In the genomic region with DNA sequence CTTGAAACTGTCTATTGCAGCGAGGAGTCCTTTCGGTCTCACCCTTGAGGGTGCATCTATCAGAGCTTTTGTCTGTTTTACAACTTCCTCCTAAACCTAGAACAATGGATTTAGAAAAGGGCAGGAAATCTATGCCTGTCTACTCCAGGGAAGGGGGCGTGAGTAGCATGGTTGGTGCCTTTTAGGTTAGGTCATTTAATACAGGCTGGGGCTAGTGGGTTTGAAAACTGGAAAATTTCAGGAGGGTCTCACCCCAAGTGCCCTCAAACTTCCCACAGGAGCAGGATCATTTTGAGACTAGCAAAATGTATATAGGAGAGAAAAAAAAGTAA, we compare ENCODE assay signal across 3 cellular contexts.
A peak's percentile ranks its signal among the peaks of the same experiment; 100 is the strongest.
TF ChIP-seq lines count a peak whose summit lies in the region.

No MANE protein-coding gene starts in this region.

TF ChIP-seq in A549, 52 proteins besides CTCF, POLR2A, EP300 and RAD21:
- no peak for TF ChIP-seq GATA3 (IDR thresholded peaks at IDR 0.05; ENCODE audit: borderline replicate concordance)
- TF ChIP-seq JUN (IDR thresholded peaks at IDR 0.05) = 0 out of 5 replicates have a peak, but pooled peaks of 1 of the 2 experiments have one; percentile 18

TF ChIP-seq in HCT116, 20 proteins besides CTCF, POLR2A, EP300 and RAD21 (continued from another document):
- TF ChIP-seq ELF1 (IDR thresholded peaks at IDR 0.05; ENCODE audit: borderline replicate concordance, low read depth) = no peak
- TF ChIP-seq, protein P1, sequence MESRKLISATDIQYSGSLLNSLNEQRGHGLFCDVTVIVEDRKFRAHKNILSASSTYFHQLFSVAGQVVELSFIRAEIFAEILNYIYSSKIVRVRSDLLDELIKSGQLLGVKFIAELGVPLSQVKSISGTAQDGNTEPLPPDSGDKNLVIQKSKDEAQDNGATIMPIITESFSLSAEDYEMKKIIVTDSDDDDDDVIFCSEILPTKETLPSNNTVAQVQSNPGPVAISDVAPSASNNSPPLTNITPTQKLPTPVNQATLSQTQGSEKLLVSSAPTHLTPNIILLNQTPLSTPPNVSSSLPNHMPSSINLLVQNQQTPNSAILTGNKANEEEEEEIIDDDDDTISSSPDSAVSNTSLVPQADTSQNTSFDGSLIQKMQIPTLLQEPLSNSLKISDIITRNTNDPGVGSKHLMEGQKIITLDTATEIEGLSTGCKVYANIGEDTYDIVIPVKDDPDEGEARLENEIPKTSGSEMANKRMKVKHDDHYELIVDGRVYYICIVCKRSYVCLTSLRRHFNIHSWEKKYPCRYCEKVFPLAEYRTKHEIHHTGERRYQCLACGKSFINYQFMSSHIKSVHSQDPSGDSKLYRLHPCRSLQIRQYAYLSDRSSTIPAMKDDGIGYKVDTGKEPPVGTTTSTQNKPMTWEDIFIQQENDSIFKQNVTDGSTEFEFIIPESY (IDR thresholded peaks at IDR 0.05; ENCODE audit: extremely low read depth, insufficient replicate concordance, low read length) = no peak
- TF ChIP-seq ZNF274 (IDR thresholded peaks at IDR 0.05; ENCODE audit: low read depth, low read length) = no peak
- TF ChIP-seq EZH2phosphoT487 (IDR thresholded peaks at IDR 0.05; ENCODE audit: borderline replicate concordance) = no peak
- no peak for TF ChIP-seq CEBPB (IDR thresholded peaks at IDR 0.05; ENCODE audit: low read depth)
- no peak for TF ChIP-seq FOSL1 (IDR thresholded peaks at IDR 0.05; ENCODE audit: low read depth)
- no peak for TF ChIP-seq SIN3A (IDR thresholded peaks at IDR 0.05; ENCODE audit: low read depth)

TF ChIP-seq in WTC11, 78 proteins besides CTCF, POLR2A, EP300 and RAD21 (continued from another document):
- TF ChIP-seq RORB (CRISPR knock-in tag; IDR thresholded peaks at IDR 0.05) (no peak), SMAD3 (CRISPR knock-in tag; IDR thresholded peaks at IDR 0.05; ENCODE audit: borderline replicate concordance) (no peak), MXD4 (CRISPR knock-in tag; IDR thresholded peaks at IDR 0.05; ENCODE audit: borderline replicate concordance) (no peak), NFE2L1 (CRISPR knock-in tag; IDR thresholded peaks at IDR 0.05) (no peak), TEAD1 (CRISPR knock-in tag; IDR thresholded peaks at IDR 0.05) (no peak), IRF2 (CRISPR knock-in tag; IDR thresholded peaks at IDR 0.05; ENCODE audit: borderline replicate concordance, low read depth) (no peak), JAZF1 (CRISPR knock-in tag; IDR thresholded peaks at IDR 0.05) (no peak), FOXK1 (CRISPR knock-in tag; IDR thresholded peaks at IDR 0.05) (no peak), ZNF263 (CRISPR knock-in tag; IDR thresholded peaks at IDR 0.05; ENCODE audit: low read depth) (no peak), FOXP1 (CRISPR knock-in tag; IDR thresholded peaks at IDR 0.05; ENCODE audit: borderline replicate concordance) (no peak)
- TF ChIP-seq, protein P2, sequence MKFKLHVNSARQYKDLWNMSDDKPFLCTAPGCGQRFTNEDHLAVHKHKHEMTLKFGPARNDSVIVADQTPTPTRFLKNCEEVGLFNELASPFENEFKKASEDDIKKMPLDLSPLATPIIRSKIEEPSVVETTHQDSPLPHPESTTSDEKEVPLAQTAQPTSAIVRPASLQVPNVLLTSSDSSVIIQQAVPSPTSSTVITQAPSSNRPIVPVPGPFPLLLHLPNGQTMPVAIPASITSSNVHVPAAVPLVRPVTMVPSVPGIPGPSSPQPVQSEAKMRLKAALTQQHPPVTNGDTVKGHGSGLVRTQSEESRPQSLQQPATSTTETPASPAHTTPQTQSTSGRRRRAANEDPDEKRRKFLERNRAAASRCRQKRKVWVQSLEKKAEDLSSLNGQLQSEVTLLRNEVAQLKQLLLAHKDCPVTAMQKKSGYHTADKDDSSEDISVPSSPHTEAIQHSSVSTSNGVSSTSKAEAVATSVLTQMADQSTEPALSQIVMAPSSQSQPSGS (CRISPR knock-in tag; IDR thresholded peaks at IDR 0.05; ENCODE audit: borderline replicate concordance, low read depth) = no peak
- TF ChIP-seq, protein P3, sequence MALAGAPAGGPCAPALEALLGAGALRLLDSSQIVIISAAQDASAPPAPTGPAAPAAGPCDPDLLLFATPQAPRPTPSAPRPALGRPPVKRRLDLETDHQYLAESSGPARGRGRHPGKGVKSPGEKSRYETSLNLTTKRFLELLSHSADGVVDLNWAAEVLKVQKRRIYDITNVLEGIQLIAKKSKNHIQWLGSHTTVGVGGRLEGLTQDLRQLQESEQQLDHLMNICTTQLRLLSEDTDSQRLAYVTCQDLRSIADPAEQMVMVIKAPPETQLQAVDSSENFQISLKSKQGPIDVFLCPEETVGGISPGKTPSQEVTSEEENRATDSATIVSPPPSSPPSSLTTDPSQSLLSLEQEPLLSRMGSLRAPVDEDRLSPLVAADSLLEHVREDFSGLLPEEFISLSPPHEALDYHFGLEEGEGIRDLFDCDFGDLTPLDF (CRISPR knock-in tag; IDR thresholded peaks at IDR 0.05) = no peak
- TF ChIP-seq, protein P4, sequence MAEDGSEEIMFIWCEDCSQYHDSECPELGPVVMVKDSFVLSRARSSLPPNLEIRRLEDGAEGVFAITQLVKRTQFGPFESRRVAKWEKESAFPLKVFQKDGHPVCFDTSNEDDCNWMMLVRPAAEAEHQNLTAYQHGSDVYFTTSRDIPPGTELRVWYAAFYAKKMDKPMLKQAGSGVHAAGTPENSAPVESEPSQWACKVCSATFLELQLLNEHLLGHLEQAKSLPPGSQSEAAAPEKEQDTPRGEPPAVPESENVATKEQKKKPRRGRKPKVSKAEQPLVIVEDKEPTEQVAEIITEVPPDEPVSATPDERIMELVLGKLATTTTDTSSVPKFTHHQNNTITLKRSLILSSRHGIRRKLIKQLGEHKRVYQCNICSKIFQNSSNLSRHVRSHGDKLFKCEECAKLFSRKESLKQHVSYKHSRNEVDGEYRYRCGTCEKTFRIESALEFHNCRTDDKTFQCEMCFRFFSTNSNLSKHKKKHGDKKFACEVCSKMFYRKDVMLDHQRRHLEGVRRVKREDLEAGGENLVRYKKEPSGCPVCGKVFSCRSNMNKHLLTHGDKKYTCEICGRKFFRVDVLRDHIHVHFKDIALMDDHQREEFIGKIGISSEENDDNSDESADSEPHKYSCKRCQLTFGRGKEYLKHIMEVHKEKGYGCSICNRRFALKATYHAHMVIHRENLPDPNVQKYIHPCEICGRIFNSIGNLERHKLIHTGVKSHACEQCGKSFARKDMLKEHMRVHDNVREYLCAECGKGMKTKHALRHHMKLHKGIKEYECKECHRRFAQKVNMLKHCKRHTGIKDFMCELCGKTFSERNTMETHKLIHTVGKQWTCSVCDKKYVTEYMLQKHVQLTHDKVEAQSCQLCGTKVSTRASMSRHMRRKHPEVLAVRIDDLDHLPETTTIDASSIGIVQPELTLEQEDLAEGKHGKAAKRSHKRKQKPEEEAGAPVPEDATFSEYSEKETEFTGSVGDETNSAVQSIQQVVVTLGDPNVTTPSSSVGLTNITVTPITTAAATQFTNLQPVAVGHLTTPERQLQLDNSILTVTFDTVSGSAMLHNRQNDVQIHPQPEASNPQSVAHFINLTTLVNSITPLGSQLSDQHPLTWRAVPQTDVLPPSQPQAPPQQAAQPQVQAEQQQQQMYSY (CRISPR knock-in tag; IDR thresholded peaks at IDR 0.05) = no peak
- TF ChIP-seq, protein P5, sequence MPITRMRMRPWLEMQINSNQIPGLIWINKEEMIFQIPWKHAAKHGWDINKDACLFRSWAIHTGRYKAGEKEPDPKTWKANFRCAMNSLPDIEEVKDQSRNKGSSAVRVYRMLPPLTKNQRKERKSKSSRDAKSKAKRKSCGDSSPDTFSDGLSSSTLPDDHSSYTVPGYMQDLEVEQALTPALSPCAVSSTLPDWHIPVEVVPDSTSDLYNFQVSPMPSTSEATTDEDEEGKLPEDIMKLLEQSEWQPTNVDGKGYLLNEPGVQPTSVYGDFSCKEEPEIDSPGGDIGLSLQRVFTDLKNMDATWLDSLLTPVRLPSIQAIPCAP (CRISPR knock-in tag; IDR thresholded peaks at IDR 0.05) = no peak
- TF ChIP-seq, protein P6, sequence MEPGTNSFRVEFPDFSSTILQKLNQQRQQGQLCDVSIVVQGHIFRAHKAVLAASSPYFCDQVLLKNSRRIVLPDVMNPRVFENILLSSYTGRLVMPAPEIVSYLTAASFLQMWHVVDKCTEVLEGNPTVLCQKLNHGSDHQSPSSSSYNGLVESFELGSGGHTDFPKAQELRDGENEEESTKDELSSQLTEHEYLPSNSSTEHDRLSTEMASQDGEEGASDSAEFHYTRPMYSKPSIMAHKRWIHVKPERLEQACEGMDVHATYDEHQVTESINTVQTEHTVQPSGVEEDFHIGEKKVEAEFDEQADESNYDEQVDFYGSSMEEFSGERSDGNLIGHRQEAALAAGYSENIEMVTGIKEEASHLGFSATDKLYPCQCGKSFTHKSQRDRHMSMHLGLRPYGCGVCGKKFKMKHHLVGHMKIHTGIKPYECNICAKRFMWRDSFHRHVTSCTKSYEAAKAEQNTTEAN (CRISPR knock-in tag; IDR thresholded peaks at IDR 0.05) = no peak
- TF ChIP-seq, protein P7, sequence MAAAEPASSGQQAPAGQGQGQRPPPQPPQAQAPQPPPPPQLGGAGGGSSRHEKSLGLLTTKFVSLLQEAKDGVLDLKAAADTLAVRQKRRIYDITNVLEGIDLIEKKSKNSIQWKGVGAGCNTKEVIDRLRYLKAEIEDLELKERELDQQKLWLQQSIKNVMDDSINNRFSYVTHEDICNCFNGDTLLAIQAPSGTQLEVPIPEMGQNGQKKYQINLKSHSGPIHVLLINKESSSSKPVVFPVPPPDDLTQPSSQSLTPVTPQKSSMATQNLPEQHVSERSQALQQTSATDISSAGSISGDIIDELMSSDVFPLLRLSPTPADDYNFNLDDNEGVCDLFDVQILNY (CRISPR knock-in tag; IDR thresholded peaks at IDR 0.05) = no peak
- TF ChIP-seq, protein P8, sequence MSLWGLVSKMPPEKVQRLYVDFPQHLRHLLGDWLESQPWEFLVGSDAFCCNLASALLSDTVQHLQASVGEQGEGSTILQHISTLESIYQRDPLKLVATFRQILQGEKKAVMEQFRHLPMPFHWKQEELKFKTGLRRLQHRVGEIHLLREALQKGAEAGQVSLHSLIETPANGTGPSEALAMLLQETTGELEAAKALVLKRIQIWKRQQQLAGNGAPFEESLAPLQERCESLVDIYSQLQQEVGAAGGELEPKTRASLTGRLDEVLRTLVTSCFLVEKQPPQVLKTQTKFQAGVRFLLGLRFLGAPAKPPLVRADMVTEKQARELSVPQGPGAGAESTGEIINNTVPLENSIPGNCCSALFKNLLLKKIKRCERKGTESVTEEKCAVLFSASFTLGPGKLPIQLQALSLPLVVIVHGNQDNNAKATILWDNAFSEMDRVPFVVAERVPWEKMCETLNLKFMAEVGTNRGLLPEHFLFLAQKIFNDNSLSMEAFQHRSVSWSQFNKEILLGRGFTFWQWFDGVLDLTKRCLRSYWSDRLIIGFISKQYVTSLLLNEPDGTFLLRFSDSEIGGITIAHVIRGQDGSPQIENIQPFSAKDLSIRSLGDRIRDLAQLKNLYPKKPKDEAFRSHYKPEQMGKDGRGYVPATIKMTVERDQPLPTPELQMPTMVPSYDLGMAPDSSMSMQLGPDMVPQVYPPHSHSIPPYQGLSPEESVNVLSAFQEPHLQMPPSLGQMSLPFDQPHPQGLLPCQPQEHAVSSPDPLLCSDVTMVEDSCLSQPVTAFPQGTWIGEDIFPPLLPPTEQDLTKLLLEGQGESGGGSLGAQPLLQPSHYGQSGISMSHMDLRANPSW (CRISPR knock-in tag; conservative IDR thresholded peaks at IDR 0.05; ENCODE audit: low read depth) = no peak
